8 cellular contexts compared by ENCODE assay signal in the genomic region with DNA sequence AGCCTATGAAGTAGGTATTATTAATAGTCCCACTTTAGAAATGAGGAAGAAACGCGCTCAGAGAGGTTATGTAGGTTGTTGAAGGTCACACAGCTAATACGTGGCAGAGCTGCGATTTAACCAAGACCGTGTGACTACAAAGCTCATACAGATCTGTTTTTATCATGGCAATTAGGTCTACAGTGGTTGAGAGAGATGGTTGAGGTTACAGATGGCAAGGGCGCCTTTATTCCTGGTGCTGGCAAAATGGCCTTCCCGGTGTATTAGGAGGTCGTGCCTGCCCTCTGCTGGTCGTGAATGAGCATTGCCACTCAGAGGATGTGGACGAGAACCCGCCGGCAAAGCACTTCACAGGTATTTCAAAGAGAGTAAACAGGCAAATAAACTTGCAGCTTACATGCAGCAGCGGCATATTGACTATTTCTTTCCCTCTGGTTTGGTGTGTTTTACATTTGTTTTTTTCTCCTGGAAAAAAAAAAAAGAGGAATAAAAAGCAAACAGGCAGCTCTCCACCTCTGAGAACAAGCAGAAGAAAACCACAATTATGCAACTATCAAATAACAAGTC.
DNase-seq lines count a peak whose midpoint lies in the region; ATAC-seq and TF ChIP-seq lines count a peak whose summit lies in the region.

No MANE protein-coding gene starts in this region.

- no peak overlapping the region for H3K27ac Mint-ChIP-seq in chondrocyte (ENCODE audit: unreplicated experiment)

- no peaks in the 10 kb centered on the region for H3K4me1 ChIP-seq in left lung

- H3K36me3 Mint-ChIP-seq in chondrocyte (ENCODE audit: low read depth), result no peaks in the 10 kb centered on the region

- H3K4me3 ChIP-seq in left lung, result no peak overlapping the region

- no peak overlapping the region for H3K4me3 Mint-ChIP-seq in chondrocyte (ENCODE audit: unreplicated experiment)

- H3K27me3 Mint-ChIP-seq in chondrocyte (ENCODE audit: low read depth), result peaks cover 48% of the 10 kb centered on the region

- no peaks in the 10 kb centered on the region for H3K9me3 Mint-ChIP-seq in chondrocyte (ENCODE audit: low read depth)

- peak; percentile 91 for DNase-seq in GM03348 (ENCODE audit: low spot score)
- DNase-seq in NCI-H460 (ENCODE audit: extremely low read depth, low read depth), result peak; percentile 49
- DNase-seq in activated CD4-positive, alpha-beta T cell treated with anti-CD3 and anti-CD28 coated beads for 24 hours (ENCODE audit: low read depth in 2 of 2), result peak; percentile 31 to 44
- DNase-seq in chondrocyte (ENCODE audit: low spot score), result no peak
- DNase-seq in left lung, result peak; percentile 54 to 75
- peak in 2 of 3 donors; percentile 3 to 37 for DNase-seq in stimulated activated CD4-positive, alpha-beta T cell treated with anti-CD3 and anti-CD28 coated beads, TNF-alpha, amount 100 ng/mL, for 1 hour (ENCODE audit: low read depth in 3 of 3, low spot score in 1 of 3)

- TF ChIP-seq CTCF in chondrocyte (IDR thresholded peaks at IDR 0.05) (peak; percentile 98), left lung (IDR thresholded peaks at IDR 0.05) (peak; percentile 80 to 82)

- ATAC-seq in HG03108 (IDR thresholded peaks at IDR 0.05; ENCODE audit: unreplicated experiment) (peak; percentile 54), left lung (peak; percentile 97), GM18520 (IDR thresholded peaks at IDR 0.05; ENCODE audit: unreplicated experiment) (no peak)

- H3K27me3 ChIP-seq in left lung, result peaks cover 8 to 53% of the 10 kb centered on the region in 2 donors

- intact Hi-C loops in left lung (cut with DNase I), result loop anchor here in 1 of 2 donors (5.0 to 10.0 kb wide), 2 partner anchors 356 to 778 kb away; no protein-coding TSS in a partner anchor

- no peak overlapping the region for H3K27ac ChIP-seq in left lung

- no peaks in the 10 kb centered on the region for H3K36me3 ChIP-seq in left lung

- no peaks in the 10 kb centered on the region for H3K9me3 ChIP-seq in left lung

- H3K4me1 Mint-ChIP-seq in chondrocyte (ENCODE audit: low read depth), result peaks cover 2% of the 10 kb centered on the region
